ENCODE assay signal across 23 cellular contexts in genomic region chr2:214781226-214781625, GRCh38.
"Had no signal": no experiment of that assay in that cellular context is flagged by ENCODE, and none has a peak within 500 bp of the region (broad histone marks: within the 10 kb centered on the region; RNA-seq: fewer than 3 reads in every experiment).

No MANE protein-coding gene starts in this region.

- H3K27me3 Mint-ChIP-seq: IgD-negative memory B cell had no signal

- H3K4me3 Mint-ChIP-seq: IgD-negative memory B cell had no signal

- H3K27ac Mint-ChIP-seq: IgD-negative memory B cell had no signal

- H3K4me3 ChIP-seq: K562, SJSA1, SK-N-MC had no signal

- H3K27me3 ChIP-seq: SJSA1 had no signal

- ATAC-seq: K562 had no signal

- DNase-seq: Kasumi-1, MV-4-11, NCI-H1048, NCI-H1105, NCI-H1417, NCI-H1436 treated with DMSO at 0.1 percent for 48 hours, NCI-H1694 treated with DMSO at 0.1 percent for 48 hours, NCI-H2029, NCI-H2081 treated with DMSO at 0.1 percent for 48 hours, NCI-H2171, NCI-H226, NCI-H446, NCI-H510A, NCI-H524 treated with DMSO at 0.1 percent for 48 hours, NCI-H69, NCI-H774, Right ventricle myocardium superior, RPMI8226, SIG-M5 had no signal

- H3K9me3 ChIP-seq: SJSA1 had no signal

- H3K4me1 ChIP-seq: SJSA1 had no signal
